ENCODE assay signal across 9 cellular contexts in the genomic region with DNA sequence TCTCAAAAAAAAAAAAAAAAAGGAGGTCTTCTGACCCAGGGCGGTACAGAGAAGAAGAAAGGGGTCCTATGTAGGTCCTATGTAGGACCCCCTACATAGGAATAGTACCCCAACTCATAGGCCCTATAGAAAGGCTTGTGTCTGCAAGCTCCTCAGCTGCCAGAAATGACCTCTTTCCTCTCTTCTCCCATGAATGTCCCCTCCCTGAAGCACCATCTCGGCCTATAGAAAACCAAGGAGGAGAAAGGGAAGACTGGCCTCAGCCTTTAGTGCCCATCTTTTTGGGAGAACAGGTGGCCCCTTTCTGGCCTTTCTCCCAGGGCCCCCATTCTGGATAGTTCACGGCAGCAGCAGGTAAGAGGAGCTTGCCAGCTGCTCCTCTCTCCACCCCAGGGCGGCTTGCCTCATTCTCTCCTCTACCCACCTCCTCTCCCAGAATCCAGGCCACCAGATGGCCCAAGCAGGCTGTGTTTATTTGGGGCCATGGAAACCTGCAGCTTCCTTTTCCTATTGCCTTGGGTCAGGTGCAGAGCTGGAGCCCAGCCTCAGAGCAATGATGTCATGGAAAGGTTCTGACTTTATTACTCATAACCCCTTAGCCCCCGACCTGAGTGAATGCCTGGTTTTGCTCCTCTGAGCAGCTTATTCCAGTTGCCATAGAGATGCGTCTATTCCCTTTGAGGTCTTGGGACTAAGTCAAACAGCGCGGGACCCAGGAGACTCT. TPM values are rescaled to one million over a fixed set of nuclear protein-coding genes. Genes with fewer than 3 reads are reported as not detected.
DNase-seq lines count a peak whose midpoint lies in the region; ATAC-seq, FAIRE-seq and TF ChIP-seq lines count a peak whose summit lies in the region.
"Had no signal": no experiment of that assay in that cellular context is flagged by ENCODE, and none has a peak within 500 bp of the region (broad histone marks: within the 10 kb centered on the region; RNA-seq: fewer than 3 reads in every experiment).

No MANE protein-coding gene starts in this region.

- H3K36me3 Mint-ChIP-seq in activated naive CD4-positive, alpha-beta T cell treated with anti-CD3 and anti-CD28 coated beads, Interleukin-2, amount 50 U/mL, for 72 hours = peaks cover 0 to 12% of the 10 kb centered on the region in 2 donors

- H4K20me1 ChIP-seq in MM.1S (ENCODE audit: insufficient read depth, low read length) = no peaks in the 10 kb centered on the region

- H3K4me3 ChIP-seq in subcutaneous abdominal adipose tissue (ENCODE audit: low read depth in 1 of 5, low read length in 5 of 5) = no peak overlapping the region
- H3K4me3 ChIP-seq in MM.1S (ENCODE audit: low read length) = no peak overlapping the region

- intact Hi-C loops in head of caudate nucleus (cut with DNase I) = no loop called here

- H3K9me3 Mint-ChIP-seq in activated naive CD4-positive, alpha-beta T cell treated with anti-CD3 and anti-CD28 coated beads, Interleukin-2, amount 50 U/mL, for 72 hours = no peaks in the 10 kb centered on the region
- H3K9me3 Mint-ChIP-seq: central memory CD8-positive, alpha-beta T cell had no signal

- H3K9ac ChIP-seq in subcutaneous abdominal adipose tissue (ENCODE audit: low read length in 5 of 5) (no peak overlapping the region), MM.1S (ENCODE audit: low read length) (no peak overlapping the region)

- peak overlapping the region; percentile 32 to 91 for H3K27ac Mint-ChIP-seq in activated naive CD4-positive, alpha-beta T cell treated with anti-CD3 and anti-CD28 coated beads, Interleukin-2, amount 50 U/mL, for 72 hours

- H3K27ac ChIP-seq in subcutaneous abdominal adipose tissue (ENCODE audit: low read depth, low read length) (peak overlapping the region; percentile 85), MM.1S (ENCODE audit: low read length) (no peak overlapping the region)

- peaks cover 24% of the 10 kb centered on the region for H3K79me2 ChIP-seq in MM.1S (ENCODE audit: low read length)

- no peaks in the 10 kb centered on the region for H3K36me3 ChIP-seq in subcutaneous abdominal adipose tissue (ENCODE audit: control insufficient read depth in 5 of 5, insufficient read depth in 5 of 5, low read length in 5 of 5)
- H3K36me3 ChIP-seq in MM.1S (replicated peaks; ENCODE audit: insufficient read depth, low read length) = no peaks in the 10 kb centered on the region

- H3K4me2 ChIP-seq in MM.1S (ENCODE audit: low read depth, low read length) = no peak overlapping the region

- H3F3A ChIP-seq in MM.1S (ENCODE audit: insufficient read depth, low read length) = no peaks in the 10 kb centered on the region

- H3K9me3 ChIP-seq in subcutaneous abdominal adipose tissue (ENCODE audit: control insufficient read depth in 5 of 5, low read length in 5 of 5) (no peaks in the 10 kb centered on the region), MM.1S (replicated peaks; ENCODE audit: insufficient read depth, low read length) (no peaks in the 10 kb centered on the region)

- FAIRE-seq in D721Med (lab: Jason Lieb, UNC) = no peak

- TF ChIP-seq CTCF in D721Med (IDR thresholded peaks at IDR 0.05; ENCODE audit: insufficient read depth, missing control alignments) (peak; percentile 51), MM.1S (IDR thresholded peaks at IDR 0.05; ENCODE audit: low read length) (no peak)

- ATAC-seq in activated naive CD4-positive, alpha-beta T cell treated with anti-CD3 and anti-CD28 coated beads, Interleukin-2, amount 50 U/mL, for 72 hours = peak; percentile 35 to 46
- no peak for ATAC-seq in HG03521 (IDR thresholded peaks at IDR 0.05; ENCODE audit: unreplicated experiment)

- H3K27me3 ChIP-seq in subcutaneous abdominal adipose tissue (ENCODE audit: control insufficient read depth in 5 of 5, insufficient read depth in 4 of 5, low read length in 5 of 5) (no peaks in the 10 kb centered on the region), MM.1S (replicated peaks; ENCODE audit: insufficient read depth, low read length) (peaks cover 37% of the 10 kb centered on the region)

- no peak overlapping the region for H2AFZ ChIP-seq in MM.1S (ENCODE audit: low read length)

- DNase-seq in D721Med (ENCODE audit: insufficient read length, low spot score) (peak; percentile 46), NAMALWA (ENCODE audit: low spot score) (peak; percentile 66), inferior parietal cortex (ENCODE audit: extremely low spot score) (peak; percentile 17), MM.1S (no peak), head of caudate nucleus (no peak)
- peak in 1 of 2 donors; percentile 18 for DNase-seq in activated naive CD4-positive, alpha-beta T cell treated with anti-CD3 and anti-CD28 coated beads, Interleukin-2, amount 50 U/mL, for 72 hours (ENCODE audit: low spot score in 2 of 2)

- H3K4me1 ChIP-seq in subcutaneous abdominal adipose tissue (ENCODE audit: control insufficient read depth in 5 of 5, insufficient read depth in 5 of 5, low read length in 5 of 5) (peaks cover 8 to 28% (median 27%) of the 10 kb centered on the region in 5 donors), MM.1S (ENCODE audit: low read length) (peaks cover 8% of the 10 kb centered on the region)

- H3K9me2 ChIP-seq in MM.1S (replicated peaks; ENCODE audit: insufficient read depth, low read length) = no peaks in the 10 kb centered on the region

RNA-seq across cellular contexts. Expression of gene MRPL58, which starts 1.6 kb away (rescaled TPM):
- 10 to 100 TPM; 29.8 to 48.1 TPM for total RNA-seq in activated naive CD4-positive, alpha-beta T cell treated with anti-CD3 and anti-CD28 coated beads, Interleukin-2, amount 50 U/mL, for 72 hours

RNA-seq across cellular contexts. Expression of gene CDR2L, which starts 23.4 kb away (rescaled TPM):
- 1 to 10 TPM; 1.5 TPM for total RNA-seq in activated naive CD4-positive, alpha-beta T cell treated with anti-CD3 and anti-CD28 coated beads, Interleukin-2, amount 50 U/mL, for 72 hours

RNA-seq across cellular contexts. Expression of gene ATP5PD, which starts 35.9 kb away (rescaled TPM):
- 100 to 1,000 TPM; 193 to 218 TPM for total RNA-seq in activated naive CD4-positive, alpha-beta T cell treated with anti-CD3 and anti-CD28 coated beads, Interleukin-2, amount 50 U/mL, for 72 hours

RNA-seq across cellular contexts. Expression of gene KCTD2, which starts 36.2 kb away (rescaled TPM):
- 10 to 100 TPM; 17.4 to 19.4 TPM for total RNA-seq in activated naive CD4-positive, alpha-beta T cell treated with anti-CD3 and anti-CD28 coated beads, Interleukin-2, amount 50 U/mL, for 72 hours

RNA-seq across cellular contexts. Expression of gene HID1, which starts 38.3 kb away (rescaled TPM):
- 1 to 10 TPM; 1.6 to 2.8 TPM for total RNA-seq in activated naive CD4-positive, alpha-beta T cell treated with anti-CD3 and anti-CD28 coated beads, Interleukin-2, amount 50 U/mL, for 72 hours

Comparison
In these comparisons a context has a peak if more than half of its experiments do, and no peak if none do; other contexts are left out.
1. DNase-seq: peak in D721Med (single experiment), NAMALWA (single experiment) and inferior parietal cortex (single experiment); none in MM.1S (single experiment) and head of caudate nucleus (0 of 42).